ENCODE assay signal across 9 cellular contexts in the genomic region with DNA sequence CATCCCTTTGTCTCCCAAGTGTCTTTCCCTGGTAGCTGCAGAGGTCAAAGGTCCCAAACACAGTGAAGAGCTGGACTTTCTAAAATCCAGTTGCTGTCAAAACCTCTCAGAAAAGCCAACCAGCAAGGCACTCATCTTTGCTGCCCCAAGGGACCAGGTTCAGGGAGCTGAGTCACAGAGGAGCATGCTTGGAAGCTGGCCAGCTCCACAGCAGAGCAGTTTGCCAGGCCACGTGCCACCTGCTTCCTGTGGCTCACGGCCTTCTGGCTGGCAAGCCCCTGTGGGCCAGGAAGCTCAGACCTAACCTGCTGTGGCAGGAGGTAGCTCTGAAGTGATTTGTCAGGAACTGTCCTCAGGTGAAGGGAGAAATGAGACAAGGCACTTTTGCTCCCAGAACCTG. TPM values are rescaled to one million over a fixed set of nuclear protein-coding genes. Genes with fewer than 3 reads are reported as not detected.
DNase-seq lines count a peak whose midpoint lies in the region; ATAC-seq, FAIRE-seq and TF ChIP-seq lines count a peak whose summit lies in the region.
"Had no signal": no experiment of that assay in that cellular context is flagged by ENCODE, and none has a peak within 500 bp of the region (broad histone marks: within the 10 kb centered on the region; RNA-seq: fewer than 3 reads in every experiment).

No MANE protein-coding gene starts in this region.

- H3K9me3 Mint-ChIP-seq in CD8-positive, alpha-beta T cell = no peaks in the 10 kb centered on the region
- no peaks in the 10 kb centered on the region for H3K9me3 Mint-ChIP-seq in stimulated activated naive CD8-positive, alpha-beta T cell treated with anti-CD3 and anti-CD28 coated beads, Interleukin-15, Interleukin-2, amounts not matched to agents 100 ng/mL and 50 ng/mL, for 24 hours

- no peaks in the 10 kb centered on the region for H3K27me3 ChIP-seq in CD8-positive, alpha-beta T cell (ENCODE audit: insufficient read depth, low read length)
- H3K27me3 ChIP-seq in bronchial epithelial cell (ENCODE audit: control insufficient read depth, insufficient read depth, low read length) (no peaks in the 10 kb centered on the region), right lobe of liver (no peaks in the 10 kb centered on the region)

- peaks cover 43% of the 10 kb centered on the region for H3K36me3 ChIP-seq in CD8-positive, alpha-beta T cell (ENCODE audit: insufficient read depth, low read length)
- H3K36me3 ChIP-seq in bronchial epithelial cell (ENCODE audit: control insufficient read depth, insufficient read depth, low read length) (peaks cover 29% of the 10 kb centered on the region), right lobe of liver (peaks cover 0 to 52% (median 10%) of the 10 kb centered on the region in 4 donors)

- POLR2A ChIA-PET in CD8-positive, alpha-beta T cell (lab: Charles Lee) = interaction anchor here (8.6 kb wide), 1 partner anchor 54 kb away, joined by 105 read pairs; no protein-coding TSS in a partner anchor

- H3K4me1 ChIP-seq in CD8-positive, alpha-beta T cell (ENCODE audit: insufficient read depth, low read length) = peaks cover 48% of the 10 kb centered on the region
- H3K4me1 ChIP-seq in right lobe of liver = peaks cover 0 to 25% (median 3%) of the 10 kb centered on the region in 4 donors

- TF ChIP-seq POLR2A in right lobe of liver (IDR thresholded peaks at IDR 0.05) = peak; percentile 32

- no peaks in the 10 kb centered on the region for H3K9me3 ChIP-seq in CD8-positive, alpha-beta T cell (ENCODE audit: low read length)
- H3K9me3 ChIP-seq in right lobe of liver = no peaks in the 10 kb centered on the region

- FAIRE-seq in bronchial epithelial cell (lab: Jason Lieb, UNC) = no peak
- FAIRE-seq: H1 had no signal

- DNase-seq in CD8-positive, alpha-beta T cell = peak in 6 of 7 experiments; percentile 53 to 76 (median 68)
- DNase-seq in LoVo (ENCODE audit: low spot score) (peak; percentile 77), T-helper 22 cell (ENCODE audit: low read depth) (peak; percentile 66), bronchial epithelial cell (ENCODE audit: low read depth) (peak; percentile 92), right lobe of liver (peak; percentile 88 to 91 (median 89))

- TF ChIP-seq CTCF in CD8-positive, alpha-beta T cell (IDR thresholded peaks at IDR 0.05) = no peak
- no peak for TF ChIP-seq CTCF in bronchial epithelial cell (IDR thresholded peaks at IDR 0.05; ENCODE audit: insufficient read depth, low read length, severe bottlenecking)
- no peak for TF ChIP-seq CTCF in right lobe of liver (IDR thresholded peaks at IDR 0.05)

- peaks cover 74% of the 10 kb centered on the region for H3K36me3 Mint-ChIP-seq in CD8-positive, alpha-beta T cell
- H3K36me3 Mint-ChIP-seq in stimulated activated naive CD8-positive, alpha-beta T cell treated with anti-CD3 and anti-CD28 coated beads, Interleukin-15, Interleukin-2, amounts not matched to agents 100 ng/mL and 50 ng/mL, for 24 hours (ENCODE audit: low read depth) = peaks cover 67% of the 10 kb centered on the region

- H3K27me3 Mint-ChIP-seq in CD8-positive, alpha-beta T cell (ENCODE audit: low read depth) = no peaks in the 10 kb centered on the region
- H3K27me3 Mint-ChIP-seq in stimulated activated naive CD8-positive, alpha-beta T cell treated with anti-CD3 and anti-CD28 coated beads, Interleukin-15, Interleukin-2, amounts not matched to agents 100 ng/mL and 50 ng/mL, for 24 hours = no peaks in the 10 kb centered on the region

- peak overlapping the region; percentile 97 for H3K27ac Mint-ChIP-seq in CD8-positive, alpha-beta T cell
- peak overlapping the region; percentile 60 for H3K27ac Mint-ChIP-seq in stimulated activated naive CD8-positive, alpha-beta T cell treated with anti-CD3 and anti-CD28 coated beads, Interleukin-15, Interleukin-2, amounts not matched to agents 100 ng/mL and 50 ng/mL, for 24 hours

- no peak overlapping the region for H3K4me3 ChIP-seq in CD8-positive, alpha-beta T cell (ENCODE audit: low read depth, low read length)
- no peak overlapping the region for H3K4me3 ChIP-seq in bronchial epithelial cell (ENCODE audit: low read depth, low read length)
- H3K4me3 ChIP-seq in right lobe of liver = no peak overlapping the region

- H3K27ac ChIP-seq in CD8-positive, alpha-beta T cell (ENCODE audit: low read depth, low read length) = no peak overlapping the region
- H3K27ac ChIP-seq in right lobe of liver = peak overlapping the region in 2 of 3 donors; percentile 2 to 25

- no peak overlapping the region for H3K4me3 Mint-ChIP-seq in CD8-positive, alpha-beta T cell
- no peak overlapping the region for H3K4me3 Mint-ChIP-seq in stimulated activated naive CD8-positive, alpha-beta T cell treated with anti-CD3 and anti-CD28 coated beads, Interleukin-15, Interleukin-2, amounts not matched to agents 100 ng/mL and 50 ng/mL, for 24 hours

- ATAC-seq in CD8-positive, alpha-beta T cell = no peak
- peak; percentile 43 to 47 (median 47) for ATAC-seq in right lobe of liver
- no peak for ATAC-seq in GM21717 (IDR thresholded peaks at IDR 0.05; ENCODE audit: unreplicated experiment)
- no peak for ATAC-seq in GM21619 (IDR thresholded peaks at IDR 0.05; ENCODE audit: unreplicated experiment)

- H3K4me1 Mint-ChIP-seq in CD8-positive, alpha-beta T cell (ENCODE audit: low read depth) = peaks cover 63% of the 10 kb centered on the region
- peaks cover 84% of the 10 kb centered on the region for H3K4me1 Mint-ChIP-seq in stimulated activated naive CD8-positive, alpha-beta T cell treated with anti-CD3 and anti-CD28 coated beads, Interleukin-15, Interleukin-2, amounts not matched to agents 100 ng/mL and 50 ng/mL, for 24 hours (ENCODE audit: low read depth)

- WGBS in right lobe of liver (ENCODE audit: insufficient coverage, low coverage, low lambda C conversion rate, missing lambda C conversion rate) = 0% methylated on average over 1 of the region's 2 CpGs

- intact Hi-C loops in CD8-positive, alpha-beta T cell (cut with DNase I, micrococcal nuclease) = loop anchor here in 1 of 2 experiments (5.0 kb wide), 1 partner anchor 386 kb away; no protein-coding TSS in a partner anchor
- intact Hi-C loops in right lobe of liver (cut with DNase I) = loop anchor here in 1 of 2 donors (5.0 kb wide), 1 partner anchor 46 kb away; no protein-coding TSS in a partner anchor

- CTCF ChIA-PET in CD8-positive, alpha-beta T cell (lab: Charles Lee) = interaction anchor here (0.6 to 15.7 kb wide), 8 partner anchors 11 to 535 kb away, joined by 3 to 353 read pairs (median 40); a partner anchor contains a TSS

RNA-seq across cellular contexts. Expression of a gene that starts 3.6 kb away (rescaled TPM):
- 100 to 1,000 TPM; 254 to 260 TPM for total RNA-seq in CD8-positive, alpha-beta T cell
- 141 and 155 TPM in 2 replicates for total RNA-seq in bronchial epithelial cell
- total RNA-seq in right lobe of liver = 10 to 100 TPM; 36.7 to 81.8 (median 58.4) TPM

RNA-seq across cellular contexts. Expression of a gene that starts 5.0 kb away (rescaled TPM):
- 100 to 1,000 TPM in 1 of 2 experiments, 10 to 100 TPM in 1; 95.3 to 109 TPM for total RNA-seq in CD8-positive, alpha-beta T cell
- total RNA-seq in bronchial epithelial cell = 41.6 and 108 TPM in 2 replicates
- 10 to 100 TPM; 13.2 to 28.4 (median 20.6) TPM for total RNA-seq in right lobe of liver

RNA-seq across cellular contexts. Expression of a gene that starts 31.9 kb away (rescaled TPM):
- total RNA-seq in CD8-positive, alpha-beta T cell = 1 to 10 TPM; 1.2 to 1.9 TPM
- total RNA-seq in bronchial epithelial cell (0.79 TPM in 1 of 2 replicates, not detected in the other), right lobe of liver (under 1 TPM in 4 of 6 experiments, not detected in 2; 0.09 to 0.38 (median 0.22) TPM)

RNA-seq across cellular contexts. Expression of a gene that starts 50.9 kb away (rescaled TPM):
- 1 to 10 TPM; 4.2 to 4.3 TPM for total RNA-seq in CD8-positive, alpha-beta T cell
- total RNA-seq in bronchial epithelial cell (11.6 and 15.5 TPM in 2 replicates), right lobe of liver (1 to 10 TPM; 2.8 to 8.4 (median 5.6) TPM)

Comparison
In these comparisons a context has a peak if more than half of its experiments do, and no peak if none do; other contexts are left out.
1. ATAC-seq: peak in right lobe of liver (4 of 4); none in CD8-positive, alpha-beta T cell (single experiment), GM21717 (single experiment) and GM21619 (single experiment).
2. Peak in every context shown above with its lines, with median percentiles within 50 percentile points of each other: DNase-seq.